ENCODE assay signal across 14 cellular contexts in genomic region chr20:41134362-41135186, GRCh38. TPM values are rescaled to one million over a fixed set of nuclear protein-coding genes. Genes with fewer than 3 reads are reported as not detected.
A peak's percentile ranks its signal among the peaks of the same experiment; 100 is the strongest.
DNase-seq lines count a peak whose midpoint lies in the region; ATAC-seq and TF ChIP-seq lines count a peak whose summit lies in the region.
"Had no signal": no experiment of that assay in that cellular context is flagged by ENCODE, and none has a peak within 500 bp of the region (broad histone marks: within the 10 kb centered on the region; RNA-seq: fewer than 3 reads in every experiment).

No MANE protein-coding gene starts in this region.

- H3K9ac ChIP-seq in Karpas-422 (ENCODE audit: low read length), result no peak overlapping the region
- H3K9ac ChIP-seq: BLaER1, SK-N-SH had no signal

- TF ChIP-seq CTCF in CD8-positive, alpha-beta T cell (IDR thresholded peaks at IDR 0.05), result no peak
- TF ChIP-seq CTCF in neural crest cell (conservative IDR thresholded peaks at IDR 0.05) (no peak), esophagus muscularis mucosa (IDR thresholded peaks at IDR 0.05) (no peak)

- H3K9me2 ChIP-seq in Karpas-422 (replicated peaks; ENCODE audit: insufficient read depth, low read length), result no peaks in the 10 kb centered on the region
- H3K9me2 ChIP-seq: SK-N-SH had no signal

- ATAC-seq in CD8-positive, alpha-beta T cell, result no peak
- ATAC-seq in GM21737 (IDR thresholded peaks at IDR 0.05; ENCODE audit: unreplicated experiment), result no peak

- intact Hi-C loops in CD8-positive, alpha-beta T cell (cut with DNase I, micrococcal nuclease), result loop anchor here (1.0 to 10.0 kb wide), 8 partner anchors 38 to 558 kb away; partner anchors contain the start of genes CHD6 (in 2 of the 2) and LPIN3 (in 2 of the 2)
- intact Hi-C loops in esophagus muscularis mucosa (cut with DNase I), result loop anchor here (5.0 kb wide), 2 partner anchors 38 to 208 kb away; partner anchors contain the start of gene LPIN3

- H3K4me1 Mint-ChIP-seq in CD8-positive, alpha-beta T cell (ENCODE audit: low read depth), result peaks cover 39% of the 10 kb centered on the region
- peaks cover 26% of the 10 kb centered on the region for H3K4me1 Mint-ChIP-seq in neural crest cell

- H3K9me3 Mint-ChIP-seq in CD8-positive, alpha-beta T cell, result no peaks in the 10 kb centered on the region
- H3K9me3 Mint-ChIP-seq in neural crest cell, result no peaks in the 10 kb centered on the region
- H3K9me3 Mint-ChIP-seq: activated naive CD4-positive, alpha-beta T cell treated with anti-CD3 and anti-CD28 coated beads, Interleukin-2, amount 50 U/mL, for 24 hours had no signal

- peak overlapping the region; percentile 74 for H3K4me2 ChIP-seq in Karpas-422 (ENCODE audit: low read depth, low read length, poor library complexity, severe bottlenecking)
- H3K4me2 ChIP-seq: BLaER1, SK-N-SH had no signal

- no peaks in the 10 kb centered on the region for H3K27me3 ChIP-seq in CD8-positive, alpha-beta T cell (ENCODE audit: insufficient read depth, low read length)
- H3K27me3 ChIP-seq in Karpas-422 (ENCODE audit: low read length), result no peaks in the 10 kb centered on the region
- H3K27me3 ChIP-seq in esophagus muscularis mucosa, result no peaks in the 10 kb centered on the region
- H3K27me3 ChIP-seq: BLaER1, brain microvascular endothelial cell, sigmoid colon, thyroid gland had no signal

- H3K27ac ChIP-seq in CD8-positive, alpha-beta T cell (ENCODE audit: low read depth, low read length), result no peak overlapping the region
- H3K27ac ChIP-seq in Karpas-422 (ENCODE audit: low read length) (peak overlapping the region; percentile 65), caudate nucleus (ENCODE audit: low read depth, low read length) (peak overlapping the region; percentile 12), esophagus muscularis mucosa (replicated peaks in 1 of 4) (no peak overlapping the region)
- H3K27ac ChIP-seq: BLaER1, brain microvascular endothelial cell, sigmoid colon, thyroid gland had no signal

- H2AFZ ChIP-seq in Karpas-422 (ENCODE audit: low read length), result no peak overlapping the region

- H3K9me3 ChIP-seq in CD8-positive, alpha-beta T cell (ENCODE audit: low read length), result no peaks in the 10 kb centered on the region
- H3K9me3 ChIP-seq in Karpas-422 (ENCODE audit: low read length) (no peaks in the 10 kb centered on the region), esophagus muscularis mucosa (no peaks in the 10 kb centered on the region)
- H3K9me3 ChIP-seq: BLaER1, sigmoid colon, SK-N-SH, thyroid gland had no signal

- no peaks in the 10 kb centered on the region for H3K27me3 Mint-ChIP-seq in CD8-positive, alpha-beta T cell (ENCODE audit: low read depth)
- H3K27me3 Mint-ChIP-seq in neural crest cell (ENCODE audit: low read depth), result peaks cover 3% of the 10 kb centered on the region
- H3K27me3 Mint-ChIP-seq: activated naive CD4-positive, alpha-beta T cell treated with anti-CD3 and anti-CD28 coated beads, Interleukin-2, amount 50 U/mL, for 24 hours had no signal

- TF ChIP-seq EP300 in esophagus muscularis mucosa (IDR thresholded peaks at IDR 0.05), result no peak

- CTCF ChIA-PET in CD8-positive, alpha-beta T cell (lab: Charles Lee), result interaction anchor here (0.7 to 9.7 kb wide), 43 partner anchors 8 to 216 kb away, joined by 3 to 165 read pairs (median 7); partner anchors contain the start of gene LPIN3

- peaks cover 4% of the 10 kb centered on the region; the same call in 1 of the 2 replicates for H4K20me1 ChIP-seq in Karpas-422 (ENCODE audit: insufficient read depth, low read depth, low read length)

- no peak for TF ChIP-seq POLR2A in esophagus muscularis mucosa (IDR thresholded peaks at IDR 0.05; ENCODE audit: low read depth)

- H3K79me2 ChIP-seq in Karpas-422 (ENCODE audit: low read length), result peaks cover 22% of the 10 kb centered on the region

- peak overlapping the region; percentile 7 for H3K27ac Mint-ChIP-seq in CD8-positive, alpha-beta T cell
- H3K27ac Mint-ChIP-seq in neural crest cell (ENCODE audit: unreplicated experiment), result no peak overlapping the region

- H3K4me3 Mint-ChIP-seq in CD8-positive, alpha-beta T cell, result no peak overlapping the region
- peak overlapping the region; percentile 11 for H3K4me3 Mint-ChIP-seq in neural crest cell

- peaks cover 34% of the 10 kb centered on the region for H3K4me1 ChIP-seq in CD8-positive, alpha-beta T cell (ENCODE audit: insufficient read depth, low read length)
- H3K4me1 ChIP-seq in Karpas-422 (ENCODE audit: low read length) (peaks cover 58% of the 10 kb centered on the region), esophagus muscularis mucosa (peaks cover 11 to 37% (median 33%) of the 10 kb centered on the region in 4 donors)

- WGBS in esophagus muscularis mucosa, result 87% methylated on average over 9 of the region's 9 CpGs

- H3K4me3 ChIP-seq in CD8-positive, alpha-beta T cell (ENCODE audit: low read depth, low read length), result no peak overlapping the region
- H3K4me3 ChIP-seq in Karpas-422 (ENCODE audit: low read length) (no peak overlapping the region), esophagus muscularis mucosa (no peak overlapping the region)
- H3K4me3 ChIP-seq: BLaER1, sigmoid colon, thyroid gland had no signal

- DNase-seq in CD8-positive, alpha-beta T cell, result peak in 1 of 7 experiments; percentile 4
- DNase-seq in Karpas-422 (no peak), caudate nucleus (lab: John Stamatoyannopoulos, UW) (no peak), neural crest cell (ENCODE audit: low read depth, low spot score) (no peak), esophagus muscularis mucosa (ENCODE audit: extremely low spot score) (no peak)
- no peak for DNase-seq in stimulated activated CD4-positive, alpha-beta T cell treated with anti-CD3 and anti-CD28 coated beads, Interleukin-1b, Interleukin-23, amount 100 ng/mL, for 48 hours
- DNase-seq: brain microvascular endothelial cell, NCI-H524 treated with DMSO at 0.1 percent for 48 hours, sigmoid colon had no signal

- H3K36me3 Mint-ChIP-seq in CD8-positive, alpha-beta T cell, result peaks cover 16% of the 10 kb centered on the region
- H3K36me3 Mint-ChIP-seq in neural crest cell (ENCODE audit: low read depth), result peaks cover 2% of the 10 kb centered on the region
- H3K36me3 Mint-ChIP-seq: activated naive CD4-positive, alpha-beta T cell treated with anti-CD3 and anti-CD28 coated beads, Interleukin-2, amount 50 U/mL, for 24 hours had no signal

- no peaks in the 10 kb centered on the region for H3K36me3 ChIP-seq in CD8-positive, alpha-beta T cell (ENCODE audit: insufficient read depth, low read length)
- peaks cover 5% of the 10 kb centered on the region; the same call in 1 of the 2 replicates for H3K36me3 ChIP-seq in Karpas-422 (ENCODE audit: insufficient read depth, low read length)
- H3K36me3 ChIP-seq in esophagus muscularis mucosa, result no peaks in the 10 kb centered on the region
- H3K36me3 ChIP-seq: BLaER1, sigmoid colon, thyroid gland had no signal

- POLR2A ChIA-PET in CD8-positive, alpha-beta T cell (lab: Charles Lee), result interaction anchor here (1.0 to 14.1 kb wide), 8 partner anchors 12 to 205 kb away, joined by 3 to 317 read pairs (median 4); no protein-coding TSS in a partner anchor

RNA-seq across cellular contexts. Expression of gene PLCG1, which starts 2.8 kb away (rescaled TPM):
- total RNA-seq in CD8-positive, alpha-beta T cell, result 100 to 1,000 TPM; 335 to 366 TPM
- 48.6 and 69.0 TPM in 2 replicates for total RNA-seq in Karpas-422 (2014; rRNA removed; shearing (Covaris generic); ENCODE audit: low replicate concordance)
- total RNA-seq in neural crest cell (297 and 320 TPM in 2 replicates), esophagus muscularis mucosa (100 to 1,000 TPM in 1 of 4 donors, 10 to 100 TPM in 3; 68.4 to 119 (median 82.5) TPM)

Comparison
In these comparisons a context has a peak if more than half of its experiments do, and no peak if none do; other contexts are left out.
1. H3K27ac ChIP-seq: peak in Karpas-422 (single experiment) and caudate nucleus (single experiment); none in CD8-positive, alpha-beta T cell (single experiment) and esophagus muscularis mucosa (0 of 4).